8 cellular contexts compared by ENCODE assay signal in genomic region chr1:9687120-9687875, GRCh38. TPM values are rescaled to one million over a fixed set of nuclear protein-coding genes. Genes with fewer than 3 reads are reported as not detected.
DNase-seq lines count a peak whose midpoint lies in the region; ATAC-seq and TF ChIP-seq lines count a peak whose summit lies in the region.

No MANE protein-coding gene starts in this region.

- H3K27ac ChIP-seq in PC-3 (ENCODE audit: low read length) (peak overlapping the region; percentile 43), osteoblast (ENCODE audit: low read depth, low read length) (no peak overlapping the region)

- no peaks in the 10 kb centered on the region for H3K27me3 Mint-ChIP-seq in activated T-cell treated with anti-CD3 and anti-CD28 coated beads, Interleukin-2, amount 50 U/mL, for 72 hours (ENCODE audit: low read depth)
- H3K27me3 Mint-ChIP-seq in type B pancreatic cell: peaks cover 54% of the 10 kb centered on the region

- intact Hi-C loops in PC-3 (cut with micrococcal nuclease): loop anchor here (5.0 kb wide), 1 partner anchor 60 kb away; no protein-coding TSS in a partner anchor

- ATAC-seq in HG02763 (IDR thresholded peaks at IDR 0.05; ENCODE audit: unreplicated experiment) (peak; percentile 34), PC-3 (peak; percentile 27), HG02852 (IDR thresholded peaks at IDR 0.05; ENCODE audit: unreplicated experiment) (no peak)
- peak; percentile 68 to 78 for ATAC-seq in activated T-cell treated with anti-CD3 and anti-CD28 coated beads, Interleukin-2, amount 50 U/mL, for 72 hours (replicated peaks in 1 of 2)

- H3K4me3 ChIP-seq in PC-3 (ENCODE audit: low read length): peak overlapping the region; percentile 95
- peak overlapping the region; percentile 77 for H3K4me3 ChIP-seq in fibroblast of villous mesenchyme (ENCODE audit: low read depth, low read length)
- peak overlapping the region; percentile 64 for H3K4me3 ChIP-seq in osteoblast (ENCODE audit: insufficient read depth, low read length)

- H3K36me3 ChIP-seq in PC-3 (ENCODE audit: low read depth, low read length): no peaks in the 10 kb centered on the region
- H3K36me3 ChIP-seq in osteoblast (ENCODE audit: insufficient read depth, low read length): no peaks in the 10 kb centered on the region

- peak overlapping the region; percentile 80 for H3K27ac Mint-ChIP-seq in activated T-cell treated with anti-CD3 and anti-CD28 coated beads, Interleukin-2, amount 50 U/mL, for 72 hours
- no peak overlapping the region for H3K27ac Mint-ChIP-seq in type B pancreatic cell

- no peaks in the 10 kb centered on the region for H3K27me3 ChIP-seq in PC-3 (ENCODE audit: low read length)
- no peaks in the 10 kb centered on the region for H3K27me3 ChIP-seq in osteoblast (ENCODE audit: insufficient read depth, low read length)

- H3K9me3 Mint-ChIP-seq in activated T-cell treated with anti-CD3 and anti-CD28 coated beads, Interleukin-2, amount 50 U/mL, for 72 hours: no peaks in the 10 kb centered on the region
- no peaks in the 10 kb centered on the region for H3K9me3 Mint-ChIP-seq in type B pancreatic cell

- peaks cover 7% of the 10 kb centered on the region for H3F3A ChIP-seq in PC-3 (ENCODE audit: low read length, unreplicated experiment)

- TF ChIP-seq CTCF in PC-3 (conservative IDR thresholded peaks at IDR 0.05; ENCODE audit: low read depth, low read length) (no peak), fibroblast of villous mesenchyme (IDR thresholded peaks at IDR 0.05; ENCODE audit: insufficient read depth, low read depth, low read length) (peak; percentile 18), osteoblast (IDR thresholded peaks at IDR 0.05; ENCODE audit: extremely low read depth, low read depth, low read length) (no peak), type B pancreatic cell (conservative IDR thresholded peaks at IDR 0.05) (no peak)

- no peaks in the 10 kb centered on the region for H4K20me1 ChIP-seq in PC-3 (ENCODE audit: low read length)
- H4K20me1 ChIP-seq in osteoblast (ENCODE audit: insufficient read depth, low read length): no peaks in the 10 kb centered on the region

- H2AFZ ChIP-seq in PC-3 (ENCODE audit: low read length): peak overlapping the region; percentile 98
- H2AFZ ChIP-seq in osteoblast (ENCODE audit: low read length): peak overlapping the region; percentile 92

- CTCF ChIA-PET in PC-3 (lab: Charles Lee): interaction anchor here (0.9 kb wide), 1 partner anchor 16 kb away, joined by 3 read pairs; no protein-coding TSS in a partner anchor

- no peaks in the 10 kb centered on the region for H3K9me2 ChIP-seq in PC-3 (replicated peaks; ENCODE audit: low read length)

- peak overlapping the region; percentile 80 to 87 for H3K4me3 Mint-ChIP-seq in activated T-cell treated with anti-CD3 and anti-CD28 coated beads, Interleukin-2, amount 50 U/mL, for 72 hours
- H3K4me3 Mint-ChIP-seq in type B pancreatic cell: peak overlapping the region; percentile 87

- peaks cover 79% of the 10 kb centered on the region for H3K4me1 Mint-ChIP-seq in activated T-cell treated with anti-CD3 and anti-CD28 coated beads, Interleukin-2, amount 50 U/mL, for 72 hours (ENCODE audit: low read depth)
- no peaks in the 10 kb centered on the region for H3K4me1 Mint-ChIP-seq in type B pancreatic cell (ENCODE audit: unreplicated experiment)

- BruUV-seq in PC-3 (replicated peaks; lab: Mats Ljungman, UMichigan): TSS peak; percentile 46

- H3K9me3 ChIP-seq in PC-3 (ENCODE audit: low read length): no peaks in the 10 kb centered on the region
- no peaks in the 10 kb centered on the region for H3K9me3 ChIP-seq in osteoblast (ENCODE audit: low read depth, low read length)

- peak; percentile 95 for DNase-seq in ELR (ENCODE audit: low read depth)
- peak; percentile 74 for DNase-seq in PC-3
- DNase-seq in activated T-cell treated with anti-CD3 and anti-CD28 coated beads, Interleukin-2, amount 50 U/mL, for 72 hours: peak; percentile 80
- DNase-seq in fibroblast of villous mesenchyme (ENCODE audit: low read depth): peak; percentile 43
- DNase-seq in osteoblast (ENCODE audit: insufficient read length, low spot score, missing footprints): peak; percentile 86
- DNase-seq in type B pancreatic cell (ENCODE audit: extremely low spot score, unreplicated experiment): no peak

- POLR2A ChIA-PET in PC-3 (lab: Charles Lee; ENCODE audit: unreplicated experiment): no interaction called here

- peaks cover 7 to 14% of the 10 kb centered on the region in 2 donors for H3K36me3 Mint-ChIP-seq in activated T-cell treated with anti-CD3 and anti-CD28 coated beads, Interleukin-2, amount 50 U/mL, for 72 hours (ENCODE audit: insufficient read depth in 2 of 2)
- H3K36me3 Mint-ChIP-seq in type B pancreatic cell: no peaks in the 10 kb centered on the region

- peak overlapping the region; percentile 100 for H3K4me2 ChIP-seq in PC-3 (ENCODE audit: low read length)
- peak overlapping the region; percentile 90 for H3K4me2 ChIP-seq in osteoblast (ENCODE audit: insufficient read depth, low read length)

- H3K79me2 ChIP-seq in PC-3 (ENCODE audit: low read length) (no peaks in the 10 kb centered on the region), osteoblast (ENCODE audit: insufficient read depth, low read length) (no peaks in the 10 kb centered on the region)

- H3K4me1 ChIP-seq in PC-3 (ENCODE audit: insufficient read depth, low read length) (peaks cover 24% of the 10 kb centered on the region), osteoblast (ENCODE audit: insufficient read depth, low read length) (peaks cover 39% of the 10 kb centered on the region)

- H3K9ac ChIP-seq in PC-3 (ENCODE audit: low read length): peak overlapping the region; percentile 71

RNA-seq across cellular contexts. Expression of gene PIK3CD, which starts 35.8 kb away (rescaled TPM):
- total RNA-seq in PC-3 (2014; rRNA removed) (4.5 and 6.0 TPM in 2 replicates), fibroblast of villous mesenchyme (10.0 and 27.6 TPM in 2 replicates), osteoblast (12.7 and 14.1 TPM in 2 replicates), type B pancreatic cell (ENCODE audit: low replicate concordance) (1.7 and 1.8 TPM in 2 replicates)
- 100 to 1,000 TPM; 149 to 162 TPM for total RNA-seq in activated T-cell treated with anti-CD3 and anti-CD28 coated beads, Interleukin-2, amount 50 U/mL, for 72 hours
